1 cellular context compared by ENCODE assay signal in genomic region chr7:22841954-22842353, GRCh38.
TF ChIP-seq lines count a peak whose summit lies in the region.

No MANE protein-coding gene starts in this region.

TF ChIP-seq in WTC11, 78 proteins besides CTCF, POLR2A, EP300 and RAD21 (continued from another document):
- no peak for TF ChIP-seq AFF4 (CRISPR knock-in tag; IDR thresholded peaks at IDR 0.05; ENCODE audit: borderline replicate concordance)
- TF ChIP-seq ZNF281 (CRISPR knock-in tag; IDR thresholded peaks at IDR 0.05): no peak
- TF ChIP-seq RELA (CRISPR knock-in tag; IDR thresholded peaks at IDR 0.05; ENCODE audit: borderline replicate concordance): no peak
- no peak for TF ChIP-seq JUN (CRISPR knock-in tag; IDR thresholded peaks at IDR 0.05)
- no peak for TF ChIP-seq ZNF121 (CRISPR knock-in tag; IDR thresholded peaks at IDR 0.05)
- TF ChIP-seq E2F1 (CRISPR knock-in tag; IDR thresholded peaks at IDR 0.05): no peak
- TF ChIP-seq ZNF396 (CRISPR knock-in tag; IDR thresholded peaks at IDR 0.05; ENCODE audit: borderline replicate concordance): no peak
- no peak for TF ChIP-seq ZNF423 (CRISPR knock-in tag; IDR thresholded peaks at IDR 0.05)
- no peak for TF ChIP-seq RORB (CRISPR knock-in tag; IDR thresholded peaks at IDR 0.05)
TF ChIP-seq in WTC11: peak in this region for 0.
